ENCODE assay signal across 16 cellular contexts in the genomic region with DNA sequence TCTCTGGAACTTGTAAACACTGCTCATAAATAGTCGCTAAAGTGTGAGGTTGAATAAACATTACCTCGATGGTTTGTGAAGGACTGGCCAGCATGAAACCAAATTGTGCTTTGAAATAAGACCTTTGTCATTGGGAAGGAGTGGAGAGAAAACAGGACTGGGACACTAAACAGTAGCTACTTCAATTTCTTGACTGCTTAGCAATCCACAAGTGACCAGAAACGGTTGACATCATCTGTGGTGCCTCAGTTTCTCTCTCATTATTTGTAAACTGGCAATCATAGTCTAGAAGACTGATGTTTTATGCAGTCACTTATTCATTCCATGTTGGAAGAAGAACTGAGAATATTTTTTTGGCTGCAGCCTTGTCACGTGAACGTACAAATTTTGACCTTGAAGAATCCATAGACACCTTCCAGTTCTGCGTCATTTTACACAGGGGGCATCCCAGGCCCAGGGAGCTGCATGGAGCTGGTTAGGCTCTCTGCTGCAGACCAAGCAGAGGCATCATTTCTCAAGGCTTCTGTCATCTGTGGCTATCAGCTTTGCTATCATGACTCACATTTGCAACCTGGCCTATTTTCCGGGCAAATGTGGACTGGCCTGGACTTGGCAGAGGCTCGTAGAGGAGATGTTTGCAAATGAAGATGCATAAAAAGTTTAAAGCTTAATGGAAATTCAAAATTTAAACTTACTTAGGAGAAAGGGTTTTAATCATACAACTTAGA.
DNase-seq lines count a peak whose midpoint lies in the region; ATAC-seq and TF ChIP-seq lines count a peak whose summit lies in the region.
"Had no signal": no experiment of that assay in that cellular context is flagged by ENCODE, and none has a peak within 500 bp of the region (broad histone marks: within the 10 kb centered on the region; RNA-seq: fewer than 3 reads in every experiment).

No MANE protein-coding gene starts in this region.

- no peaks in the 10 kb centered on the region for H3K27me3 Mint-ChIP-seq in CD8-positive, alpha-beta memory T cell
- no peaks in the 10 kb centered on the region for H3K27me3 Mint-ChIP-seq in activated CD8-positive, alpha-beta T cell treated with anti-CD3 and anti-CD28 coated beads, Interleukin-2, amount 10 ng/mL, durations not matched to agents 7 days and 5 days (ENCODE audit: low read depth)

- no peak overlapping the region for H3K27ac ChIP-seq in AG04450 (ENCODE audit: low read depth, low read length)
- peak overlapping the region; percentile 38 for H3K27ac ChIP-seq in CD8-positive, alpha-beta memory T cell (ENCODE audit: low read depth, low read length)
- no peak overlapping the region for H3K27ac ChIP-seq in uterus
- H3K27ac ChIP-seq: dorsolateral prefrontal cortex, foreskin keratinocyte, SJCRH30 had no signal

- intact Hi-C loops in mucosa of descending colon (cut with DNase I, micrococcal nuclease) = no loop called here
- intact Hi-C loops in uterus (cut with DNase I; ENCODE audit: low total_unique reads) = no loop called here

- DNase-seq in AG04450 (ENCODE audit: low read depth, low spot score) = peak; percentile 11
- no peak for DNase-seq in CD8-positive, alpha-beta memory T cell
- DNase-seq in activated CD8-positive, alpha-beta T cell treated with anti-CD3 and anti-CD28 coated beads, Interleukin-2, amount 10 ng/mL, durations not matched to agents 7 days and 5 days = no peak
- DNase-seq in fibroblast of the aortic adventitia (ENCODE audit: low read depth) = peak; percentile 4
- no peak for DNase-seq in mucosa of descending colon
- DNase-seq in Kasumi-1 (lab: John Stamatoyannopoulos, UW) = no peak
- no peak for DNase-seq in uterus
- no peak for DNase-seq in NCI-H2171 treated with DMSO at 0.1 percent for 48 hours (lab: John Stamatoyannopoulos, UW)
- DNase-seq: activated CD8-positive, alpha-beta memory T cell treated with anti-CD3 and anti-CD28 coated beads, Interleukin-2, amount 50 U/mL, for 4 hours; dorsolateral prefrontal cortex; HCEC 1CT; mammary epithelial cell; NCI-H1092 treated with DMSO at 0.1 percent for 48 hours; NCI-H226; SJCRH30 had no signal

- H3K36me3 ChIP-seq in CD8-positive, alpha-beta memory T cell (ENCODE audit: insufficient read depth, low read length) = no peaks in the 10 kb centered on the region
- H3K36me3 ChIP-seq in mucosa of descending colon (ENCODE audit: low read depth) (no peaks in the 10 kb centered on the region), uterus (no peaks in the 10 kb centered on the region)
- H3K36me3 ChIP-seq: SJCRH30 had no signal

- no peak for ATAC-seq in activated CD8-positive, alpha-beta T cell treated with anti-CD3 and anti-CD28 coated beads, Interleukin-2, amount 10 ng/mL, durations not matched to agents 7 days and 5 days
- no peak for ATAC-seq in mucosa of descending colon
- ATAC-seq: foreskin keratinocyte had no signal

- TF ChIP-seq POLR2A in uterus (IDR thresholded peaks at IDR 0.05) = no peak

- peaks cover 80 to 98% (median 95%) of the 10 kb centered on the region in 3 donors for H3K4me1 Mint-ChIP-seq in CD8-positive, alpha-beta memory T cell
- peaks cover 43% of the 10 kb centered on the region for H3K4me1 Mint-ChIP-seq in activated CD8-positive, alpha-beta T cell treated with anti-CD3 and anti-CD28 coated beads, Interleukin-2, amount 10 ng/mL, durations not matched to agents 7 days and 5 days (ENCODE audit: low read depth)

- H3K9me3 Mint-ChIP-seq in CD8-positive, alpha-beta memory T cell = no peaks in the 10 kb centered on the region
- no peaks in the 10 kb centered on the region for H3K9me3 Mint-ChIP-seq in activated CD8-positive, alpha-beta T cell treated with anti-CD3 and anti-CD28 coated beads, Interleukin-2, amount 10 ng/mL, durations not matched to agents 7 days and 5 days (ENCODE audit: insufficient read depth)

- H3K4me1 ChIP-seq in CD8-positive, alpha-beta memory T cell (ENCODE audit: insufficient read depth, low read length) = peaks cover 69% of the 10 kb centered on the region
- H3K4me1 ChIP-seq in mucosa of descending colon (ENCODE audit: low read depth) (no peaks in the 10 kb centered on the region), uterus (no peaks in the 10 kb centered on the region)
- H3K4me1 ChIP-seq: foreskin keratinocyte, SJCRH30 had no signal

- POLR2A ChIA-PET in AG04450 (lab: Yijun Ruan, JAX) = no interaction called here
- POLR2A ChIA-PET in CD8-positive, alpha-beta memory T cell (lab: Charles Lee) = interaction anchor here (1.1 to 1.6 kb wide), 2 partner anchors 14 to 45 kb away, joined by 3 to 8 read pairs; no protein-coding TSS in a partner anchor
- POLR2A ChIA-PET in activated CD8-positive, alpha-beta T cell treated with anti-CD3 and anti-CD28 coated beads, Interleukin-2, amount 10 ng/mL, durations not matched to agents 7 days and 5 days (lab: Charles Lee) = interaction anchor here (1.7 kb wide), 1 partner anchor 21 kb away, joined by 3 read pairs; no protein-coding TSS in a partner anchor

- TF ChIP-seq CTCF in AG04450 (IDR thresholded peaks at IDR 0.05; ENCODE audit: low read depth, low read length) = no peak
- TF ChIP-seq CTCF in fibroblast of the aortic adventitia (IDR thresholded peaks at IDR 0.05; ENCODE audit: insufficient read depth, low read length) = no peak
- no peak for TF ChIP-seq CTCF in mucosa of descending colon (IDR thresholded peaks at IDR 0.05)
- no peak for TF ChIP-seq CTCF in uterus (IDR thresholded peaks at IDR 0.05)

- CTCF ChIA-PET in AG04450 (lab: Charles Lee) = no interaction called here
- CTCF ChIA-PET in CD8-positive, alpha-beta memory T cell (lab: Charles Lee) = interaction anchor here (0.9 to 3.0 kb wide), 4 partner anchors 12 to 462 kb away, joined by 3 to 15 read pairs (median 4); a partner anchor contains a TSS
- CTCF ChIA-PET in activated CD8-positive, alpha-beta T cell treated with anti-CD3 and anti-CD28 coated beads, Interleukin-2, amount 10 ng/mL, durations not matched to agents 7 days and 5 days (lab: Charles Lee) = interaction anchor here (1.1 kb wide), 1 partner anchor 9 kb away, joined by 3 read pairs; no protein-coding TSS in a partner anchor

- H3K4me3 Mint-ChIP-seq in CD8-positive, alpha-beta memory T cell = peak overlapping the region; percentile 31 to 83 (median 52)
- H3K4me3 Mint-ChIP-seq in activated CD8-positive, alpha-beta T cell treated with anti-CD3 and anti-CD28 coated beads, Interleukin-2, amount 10 ng/mL, durations not matched to agents 7 days and 5 days = peak overlapping the region; percentile 50

- H3K27me3 ChIP-seq in AG04450 (ENCODE audit: control insufficient read depth, insufficient read depth, low read length) (no peaks in the 10 kb centered on the region), uterus (no peaks in the 10 kb centered on the region)
- no peaks in the 10 kb centered on the region for H3K27me3 ChIP-seq in CD8-positive, alpha-beta memory T cell (ENCODE audit: insufficient read depth, low read length, poor library complexity, severe bottlenecking)
- H3K27me3 ChIP-seq: dorsolateral prefrontal cortex, foreskin keratinocyte, SJCRH30 had no signal

- peaks cover 0 to 4% (median 0%) of the 10 kb centered on the region in 3 donors for H3K36me3 Mint-ChIP-seq in CD8-positive, alpha-beta memory T cell
- no peaks in the 10 kb centered on the region for H3K36me3 Mint-ChIP-seq in activated CD8-positive, alpha-beta T cell treated with anti-CD3 and anti-CD28 coated beads, Interleukin-2, amount 10 ng/mL, durations not matched to agents 7 days and 5 days (ENCODE audit: low read depth)

- H3K4me3 ChIP-seq in AG04450 (ENCODE audit: low read depth, low read length) (no peak overlapping the region), fibroblast of the aortic adventitia (ENCODE audit: low read depth, low read length) (no peak overlapping the region), mucosa of descending colon (no peak overlapping the region), uterus (no peak overlapping the region)
- H3K4me3 ChIP-seq in CD8-positive, alpha-beta memory T cell (ENCODE audit: low read length) = peak overlapping the region; percentile 41
- H3K4me3 ChIP-seq: dorsolateral prefrontal cortex, SJCRH30 had no signal

- H3K9me3 ChIP-seq in AG04450 (ENCODE audit: control insufficient read depth, insufficient read depth, low read length) = no peaks in the 10 kb centered on the region
- no peaks in the 10 kb centered on the region for H3K9me3 ChIP-seq in CD8-positive, alpha-beta memory T cell (ENCODE audit: low read length)
- no peaks in the 10 kb centered on the region for H3K9me3 ChIP-seq in mucosa of descending colon
- H3K9me3 ChIP-seq in uterus = no peaks in the 10 kb centered on the region
- H3K9me3 ChIP-seq: SJCRH30 had no signal

- H3K27ac Mint-ChIP-seq in CD8-positive, alpha-beta memory T cell = peak overlapping the region; percentile 93 to 99 (median 98)
- H3K27ac Mint-ChIP-seq in activated CD8-positive, alpha-beta T cell treated with anti-CD3 and anti-CD28 coated beads, Interleukin-2, amount 10 ng/mL, durations not matched to agents 7 days and 5 days = peak overlapping the region; percentile 85

Comparison
In these comparisons a context has a peak if more than half of its experiments do, and no peak if none do; other contexts are left out.
1. DNase-seq: peak in AG04450 (single experiment) and fibroblast of the aortic adventitia (single experiment); none in CD8-positive, alpha-beta memory T cell (0 of 5), activated CD8-positive, alpha-beta T cell treated with anti-CD3 and anti-CD28 coated beads, Interleukin-2, amount 10 ng/mL, durations not matched to agents 7 days and 5 days (single experiment), mucosa of descending colon (0 of 3), Kasumi-1 (0 of 2), uterus (0 of 2) and NCI-H2171 treated with DMSO at 0.1 percent for 48 hours (single experiment).